ENCODE assay signal across 21 cellular contexts in genomic region chr2:223264541-223265171, GRCh38.
A peak's percentile ranks its signal among the peaks of the same experiment; 100 is the strongest.
DNase-seq lines count a peak whose midpoint lies in the region; FAIRE-seq and TF ChIP-seq lines count a peak whose summit lies in the region.
"Had no signal": no experiment of that assay in that cellular context is flagged by ENCODE, and none has a peak within 500 bp of the region (broad histone marks: within the 10 kb centered on the region; RNA-seq: fewer than 3 reads in every experiment).

No MANE protein-coding gene starts in this region.

- no peak for TF ChIP-seq POLR2A in breast epithelium (IDR thresholded peaks at IDR 0.05)

- no peaks in the 10 kb centered on the region for H3K9me1 ChIP-seq in keratinocyte (ENCODE audit: control insufficient read depth, extremely low read depth, insufficient read depth, low read length)

- H3K36me3 ChIP-seq in mammary epithelial cell (ENCODE audit: insufficient read depth, low read length) (no peaks in the 10 kb centered on the region), breast epithelium (no peaks in the 10 kb centered on the region), OCI-LY3 (replicated peaks; ENCODE audit: low read depth, low read length) (peaks cover 3% of the 10 kb centered on the region), keratinocyte (ENCODE audit: control insufficient read depth in 2 of 2, extremely low read depth in 1 of 2, insufficient read depth in 2 of 2, low read length in 2 of 2) (no peaks in the 10 kb centered on the region)
- H3K36me3 ChIP-seq: vagina had no signal

- H3K4me3 ChIP-seq in mammary epithelial cell (replicated peaks in 1 of 3; ENCODE audit: insufficient read depth in 1 of 3, low read depth in 2 of 3, low read length in 3 of 3) (no peak overlapping the region), breast epithelium (no peak overlapping the region), OCI-LY3 (ENCODE audit: low read length) (no peak overlapping the region), keratinocyte (ENCODE audit: control insufficient read depth in 2 of 3, extremely low read depth in 1 of 3, insufficient read depth in 2 of 3, low read depth in 1 of 3, low read length in 3 of 3) (no peak overlapping the region), coronary artery (no peak overlapping the region)
- H3K4me3 ChIP-seq: testis, vagina had no signal

- peaks cover 2% of the 10 kb centered on the region for H3K9me3 ChIP-seq in mammary epithelial cell (replicated peaks; ENCODE audit: insufficient read depth, low read length)
- H3K9me3 ChIP-seq in breast epithelium, result peaks cover 0 to 7% of the 10 kb centered on the region in 2 donors
- H3K9me3 ChIP-seq in OCI-LY3 (ENCODE audit: insufficient read depth, low read length), result peaks cover 2% of the 10 kb centered on the region; the same call in 1 of the 2 replicates
- peaks cover 2% of the 10 kb centered on the region for H3K9me3 ChIP-seq in keratinocyte (ENCODE audit: control insufficient read depth, low read depth, low read length)
- H3K9me3 ChIP-seq: testis, vagina had no signal

- H3K4me1 ChIP-seq in mammary epithelial cell (ENCODE audit: insufficient read depth, low read length) (peaks cover 32% of the 10 kb centered on the region), breast epithelium (no peaks in the 10 kb centered on the region), OCI-LY3 (ENCODE audit: low read length) (peaks cover 57% of the 10 kb centered on the region), keratinocyte (ENCODE audit: control insufficient read depth, extremely low read depth, insufficient read depth, low read length) (peaks cover 36% of the 10 kb centered on the region)
- H3K4me1 ChIP-seq: testis, vagina had no signal

- H3K9ac ChIP-seq in mammary epithelial cell (ENCODE audit: insufficient read depth, low read length) (no peak overlapping the region), OCI-LY3 (ENCODE audit: low read length) (no peak overlapping the region; the same call in 1 of the 2 replicates), keratinocyte (ENCODE audit: control insufficient read depth, extremely low read depth, insufficient read depth, low read length) (no peak overlapping the region)

- FAIRE-seq in keratinocyte (lab: Jason Lieb, UNC), result peak; percentile 48

- H4K20me1 ChIP-seq in mammary epithelial cell (ENCODE audit: insufficient read depth, low read length), result no peaks in the 10 kb centered on the region
- H4K20me1 ChIP-seq in OCI-LY3 (ENCODE audit: insufficient read depth, low read length), result no peaks in the 10 kb centered on the region
- H4K20me1 ChIP-seq in keratinocyte (ENCODE audit: control insufficient read depth, extremely low read depth, insufficient read depth, low read length), result no peaks in the 10 kb centered on the region

- H3K27ac ChIP-seq in mammary epithelial cell (ENCODE audit: insufficient read depth, low read depth, low read length) (peak overlapping the region; percentile 7), breast epithelium (no peak overlapping the region), OCI-LY3 (ENCODE audit: low read length) (peak overlapping the region; percentile 48; the same call in 1 of the 2 replicates), keratinocyte (ENCODE audit: control insufficient read depth, insufficient read depth, low read length) (no peak overlapping the region), coronary artery (no peak overlapping the region)
- H3K27ac ChIP-seq: testis, vagina, VCaP had no signal

- BruUV-seq in mammary epithelial cell (replicated peaks; lab: Mats Ljungman, UMichigan), result no TSS peak

- dilution Hi-C loops in mammary epithelial cell (cut with HindIII; ENCODE audit: low sequenced_read_pairs), result no loop called here
- dilution Hi-C loops in keratinocyte (cut with MboI; ENCODE audit: extremely low pct_ligation_motif_present, low sequenced_read_pairs), result no loop called here

- H3K4me2 ChIP-seq in mammary epithelial cell (ENCODE audit: insufficient read depth, low read depth, low read length), result no peak overlapping the region
- H3K4me2 ChIP-seq in OCI-LY3 (ENCODE audit: low read length), result no peak overlapping the region; the same call in 1 of the 2 replicates
- H3K4me2 ChIP-seq in keratinocyte (ENCODE audit: control insufficient read depth, extremely low read depth, insufficient read depth, low read depth, low read length), result no peak overlapping the region

- in situ Hi-C loops in mammary epithelial cell (cut with MboI; ENCODE audit: low sequenced_read_pairs in 2 of 2), result no loop called here

- H3K27me3 ChIP-seq in mammary epithelial cell (ENCODE audit: insufficient read depth, low read length) (no peaks in the 10 kb centered on the region), breast epithelium (no peaks in the 10 kb centered on the region), OCI-LY3 (ENCODE audit: low read depth, low read length) (no peaks in the 10 kb centered on the region), keratinocyte (ENCODE audit: control insufficient read depth, extremely low read depth, insufficient read depth, low read length) (no peaks in the 10 kb centered on the region)
- H3K27me3 ChIP-seq: testis, vagina had no signal

- H2AFZ ChIP-seq in mammary epithelial cell (ENCODE audit: low read depth, low read length), result peak overlapping the region; percentile 68
- H2AFZ ChIP-seq in OCI-LY3 (ENCODE audit: low read depth, low read length), result no peak overlapping the region
- peak overlapping the region; percentile 56 for H2AFZ ChIP-seq in keratinocyte (ENCODE audit: control insufficient read depth, low read length)

- intact Hi-C loops in mammary epithelial cell (cut with micrococcal nuclease) (loop anchor here (5.0 kb wide), 2 partner anchors 203 to 533 kb away; no protein-coding TSS in a partner anchor), breast epithelium (cut with DNase I; ENCODE audit: low total_unique reads) (no loop called here)

- TF ChIP-seq CTCF in mammary epithelial cell (conservative IDR thresholded peaks at IDR 0.05 in 1 of 2, IDR thresholded peaks at IDR 0.05 in 1 of 2; ENCODE audit: extremely low read depth in 1 of 2, insufficient read depth in 1 of 2, low read depth in 1 of 2, low read length in 2 of 2), result no peak
- TF ChIP-seq CTCF in breast epithelium (IDR thresholded peaks at IDR 0.05), result no peak
- TF ChIP-seq CTCF in OCI-LY3 (IDR thresholded peaks at IDR 0.05; ENCODE audit: low read depth, low read length), result no peak
- TF ChIP-seq CTCF in keratinocyte (optimal IDR thresholded peaks at IDR 0.05 in 1 of 3, IDR thresholded peaks at IDR 0.05 in 1 of 3, conservative IDR thresholded peaks at IDR 0.05 in 1 of 3; ENCODE audit: extremely low read depth in 1 of 3, insufficient read depth in 2 of 3, low read length in 3 of 3), result no peak
- no peak for TF ChIP-seq CTCF in coronary artery (IDR thresholded peaks at IDR 0.05)

- WGBS in mammary epithelial cell (ENCODE audit: low coverage, missing lambda C conversion rate), result 83% methylated on average over 2 of the region's 2 CpGs

- H3K79me2 ChIP-seq in mammary epithelial cell (ENCODE audit: insufficient read depth, low read length) (no peaks in the 10 kb centered on the region), OCI-LY3 (ENCODE audit: low read length) (no peaks in the 10 kb centered on the region), keratinocyte (ENCODE audit: control insufficient read depth, insufficient read depth, low read length) (no peaks in the 10 kb centered on the region)

- DNase-seq in mammary epithelial cell (peak; percentile 7), breast epithelium (ENCODE audit: low spot score in 2 of 2) (no peak), keratinocyte (ENCODE audit: low read depth, low spot score) (no peak), DMS114 treated with DMSO at 0.1 percent for 48 hours (lab: John Stamatoyannopoulos, UW; ENCODE audit: unreplicated experiment) (no peak), coronary artery (ENCODE audit: low spot score) (no peak), SIG-M5 treated with dmso at 0.1 percent for 504 hours (lab: John Stamatoyannopoulos, UW; ENCODE audit: unreplicated experiment) (no peak)
- DNase-seq in activated effector memory CD4-positive, alpha-beta T cell treated with anti-CD3 and anti-CD28 coated beads, Interleukin-2, amount 50 U/mL, for 16 hours, result no peak
- DNase-seq: activated CD4-positive, alpha-beta T cell treated with anti-CD3 and anti-CD28 coated beads for 4 hours; activated gamma-delta T cell; activated T-cell treated with anti-CD3 and anti-CD28 coated beads, Interleukin-2, amount 50 U/mL, for 1 hour; DMS79; islet precursor cell; natural killer cell; NCI-H1105; NCI-H1930; Right ventricle myocardium superior; stimulated activated naive CD4-positive, alpha-beta T cell; testis had no signal

- CTCF ChIA-PET in mammary epithelial cell (lab: Charles Lee; ENCODE audit: low non-redundant PET), result no interaction called here

Comparison
In these comparisons a context has a peak if more than half of its experiments do, and no peak if none do; other contexts are left out.
1. H3K27ac ChIP-seq: peak in mammary epithelial cell (single experiment) and OCI-LY3 (single experiment); none in breast epithelium (0 of 2), keratinocyte (single experiment) and coronary artery (0 of 2).